In genomic region chr6:137240168-137240567, GRCh38 we compare ENCODE assay signal across 9 cellular contexts. TPM values are rescaled to one million over a fixed set of nuclear protein-coding genes. Genes with fewer than 3 reads are reported as not detected.
A peak's percentile ranks its signal among the peaks of the same experiment; 100 is the strongest.
DNase-seq lines count a peak whose midpoint lies in the region; ATAC-seq and TF ChIP-seq lines count a peak whose summit lies in the region.
"Had no signal": no experiment of that assay in that cellular context is flagged by ENCODE, and none has a peak within 500 bp of the region (broad histone marks: within the 10 kb centered on the region; RNA-seq: fewer than 3 reads in every experiment).

No MANE protein-coding gene starts in this region.

- no peak for TF ChIP-seq CTCF in esophagus muscularis mucosa (IDR thresholded peaks at IDR 0.05)
- TF ChIP-seq CTCF in osteoblast (IDR thresholded peaks at IDR 0.05; ENCODE audit: extremely low read depth, low read depth, low read length): no peak
- no peak for TF ChIP-seq CTCF in uterus (IDR thresholded peaks at IDR 0.05)

- no peaks in the 10 kb centered on the region for H3K79me2 ChIP-seq in osteoblast (ENCODE audit: insufficient read depth, low read length)

- ATAC-seq in HG03108 (IDR thresholded peaks at IDR 0.05; ENCODE audit: unreplicated experiment): no peak
- no peak for ATAC-seq in HG03175 (IDR thresholded peaks at IDR 0.05; ENCODE audit: unreplicated experiment)

- H3K4me1 ChIP-seq in esophagus muscularis mucosa (peaks cover 5 to 26% (median 16%) of the 10 kb centered on the region in 4 donors), osteoblast (ENCODE audit: insufficient read depth, low read length) (peaks cover 25% of the 10 kb centered on the region), uterus (no peaks in the 10 kb centered on the region)

- H3K4me3 ChIP-seq in esophagus muscularis mucosa: no peak overlapping the region
- no peak overlapping the region for H3K4me3 ChIP-seq in osteoblast (ENCODE audit: insufficient read depth, low read length)
- no peak overlapping the region for H3K4me3 ChIP-seq in uterus

- TF ChIP-seq EP300 in esophagus muscularis mucosa (IDR thresholded peaks at IDR 0.05): no peak

- H3K36me3 ChIP-seq in esophagus muscularis mucosa (no peaks in the 10 kb centered on the region), osteoblast (ENCODE audit: insufficient read depth, low read length) (no peaks in the 10 kb centered on the region), uterus (no peaks in the 10 kb centered on the region)

- intact Hi-C loops in esophagus muscularis mucosa (cut with DNase I) (no loop called here), uterus (cut with DNase I; ENCODE audit: low total_unique reads) (no loop called here)

- H3K4me2 ChIP-seq in osteoblast (ENCODE audit: insufficient read depth, low read length): no peak overlapping the region

- WGBS in esophagus muscularis mucosa: 47% methylated on average over 1 of the region's 1 CpG

- H4K20me1 ChIP-seq in osteoblast (ENCODE audit: insufficient read depth, low read length): no peaks in the 10 kb centered on the region

- peak; percentile 92 for DNase-seq in CD1c-positive myeloid dendritic cell (ENCODE audit: extremely low spot score)
- DNase-seq in RPMI8226: peak; percentile 45
- peak; percentile 91 for DNase-seq in esophagus muscularis mucosa (ENCODE audit: extremely low spot score)
- peak; percentile 65 for DNase-seq in osteoblast (ENCODE audit: insufficient read length, low spot score, missing footprints)
- no peak for DNase-seq in uterus
- no peak for DNase-seq in NCI-H526 (lab: John Stamatoyannopoulos, UW)
- DNase-seq: activated CD4-positive, CD25-positive, alpha-beta regulatory T cell had no signal

- no peaks in the 10 kb centered on the region for H3K27me3 ChIP-seq in esophagus muscularis mucosa
- H3K27me3 ChIP-seq in osteoblast (ENCODE audit: insufficient read depth, low read length): no peaks in the 10 kb centered on the region
- H3K27me3 ChIP-seq in uterus: no peaks in the 10 kb centered on the region

- H3K9me3 ChIP-seq in esophagus muscularis mucosa (no peaks in the 10 kb centered on the region), osteoblast (ENCODE audit: low read depth, low read length) (no peaks in the 10 kb centered on the region), uterus (no peaks in the 10 kb centered on the region)

- TF ChIP-seq POLR2A in esophagus muscularis mucosa (IDR thresholded peaks at IDR 0.05; ENCODE audit: low read depth) (no peak), uterus (IDR thresholded peaks at IDR 0.05) (no peak)

- H3K27ac ChIP-seq in esophagus muscularis mucosa (replicated peaks in 1 of 4) (no peak overlapping the region), osteoblast (ENCODE audit: low read depth, low read length) (no peak overlapping the region), uterus (no peak overlapping the region)

- H2AFZ ChIP-seq in osteoblast (ENCODE audit: low read length): no peak overlapping the region

RNA-seq across cellular contexts. Expression of gene IFNGR1, which starts 21.0 kb away (rescaled TPM):
- total RNA-seq in esophagus muscularis mucosa: 10 to 100 TPM; 52.8 to 95.9 (median 62.9) TPM
- total RNA-seq in osteoblast: 62.6 and 68.1 TPM in 2 replicates
- 100 to 1,000 TPM in 2 of 4 donors, 10 to 100 TPM in 2; 53.5 to 122 (median 94.9) TPM for total RNA-seq in uterus

Comparison
In these comparisons a context has a peak if more than half of its experiments do, and no peak if none do; other contexts are left out.
1. DNase-seq: peak in CD1c-positive myeloid dendritic cell (single experiment), RPMI8226 (single experiment), esophagus muscularis mucosa (single experiment) and osteoblast (single experiment); none in uterus (0 of 2) and NCI-H526 (0 of 2).